Comparison of ENCODE assay signal across 11 cellular contexts in the genomic region with DNA sequence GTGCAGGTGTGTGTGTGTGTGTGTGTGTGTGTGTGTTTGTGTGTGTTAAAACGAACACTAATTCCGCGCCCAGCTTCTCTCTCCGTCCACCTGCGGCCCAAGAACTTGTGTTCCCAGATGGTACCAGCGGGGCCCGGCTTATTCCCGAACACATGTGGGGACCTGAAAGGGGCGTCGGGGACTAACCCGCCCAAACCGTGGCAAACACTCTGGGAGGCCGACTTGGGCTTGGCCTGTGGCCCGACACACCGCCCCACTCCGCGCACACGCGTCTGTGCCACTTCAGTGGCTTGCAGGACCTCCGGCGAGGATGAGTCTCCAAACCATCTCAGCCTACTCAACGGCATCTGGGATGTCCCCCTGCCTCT. TPM values are rescaled to one million over a fixed set of nuclear protein-coding genes. Genes with fewer than 3 reads are reported as not detected.
DNase-seq lines count a peak whose midpoint lies in the region; ATAC-seq, FAIRE-seq and TF ChIP-seq lines count a peak whose summit lies in the region.
"Had no signal": no experiment of that assay in that cellular context is flagged by ENCODE, and none has a peak within 500 bp of the region (broad histone marks: within the 10 kb centered on the region; RNA-seq: fewer than 3 reads in every experiment).

No MANE protein-coding gene starts in this region.

- no peak for TF ChIP-seq CTCF in cardiac muscle cell (IDR thresholded peaks at IDR 0.05; ENCODE audit: low read depth, low read length)
- no peak for TF ChIP-seq CTCF in upper lobe of right lung (IDR thresholded peaks at IDR 0.05)

- H3K4me3 Mint-ChIP-seq in naive B cell, result peak overlapping the region; percentile 47 to 86 (median 79)
- H3K4me3 Mint-ChIP-seq in activated T-helper 2 cell treated with anti-CD3 and anti-CD28 coated beads, Interferon-gamma antibody, Interleukin-2, Interleukin-4, amounts not matched to agents 10 μg/mL and 5 μg/mL and 100 μg/mL, durations not matched to agents 14 hours and 24 hours and 36 hours (ENCODE audit: low read depth), result no peak overlapping the region

- H3K27ac Mint-ChIP-seq in naive B cell, result peak overlapping the region in 4 of 6 donors; percentile 24 to 78 (median 55)
- H3K27ac Mint-ChIP-seq in activated T-helper 2 cell treated with anti-CD3 and anti-CD28 coated beads, Interferon-gamma antibody, Interleukin-2, Interleukin-4, amounts not matched to agents 10 μg/mL and 5 μg/mL and 100 μg/mL, durations not matched to agents 14 hours and 24 hours and 36 hours, result no peak overlapping the region
- H3K27ac Mint-ChIP-seq: natural killer cell treated with Interleukin-12 subunit alpha and Interleukin-12 subunit beta and Interleukin-15 and Interleukin-18, amount 100 ng/mL, for 72 hours had no signal

- H3K9me3 Mint-ChIP-seq in naive B cell, result no peaks in the 10 kb centered on the region
- no peaks in the 10 kb centered on the region for H3K9me3 Mint-ChIP-seq in activated T-helper 2 cell treated with anti-CD3 and anti-CD28 coated beads, Interferon-gamma antibody, Interleukin-2, Interleukin-4, amounts not matched to agents 10 μg/mL and 5 μg/mL and 100 μg/mL, durations not matched to agents 14 hours and 24 hours and 36 hours
- H3K9me3 Mint-ChIP-seq: natural killer cell treated with Interleukin-12 subunit alpha and Interleukin-12 subunit beta and Interleukin-15 and Interleukin-18, amount 100 ng/mL, for 72 hours had no signal

- H3K4me1 Mint-ChIP-seq in naive B cell, result peaks cover 23 to 40% (median 30%) of the 10 kb centered on the region in 3 donors
- peaks cover 19% of the 10 kb centered on the region for H3K4me1 Mint-ChIP-seq in activated T-helper 2 cell treated with anti-CD3 and anti-CD28 coated beads, Interferon-gamma antibody, Interleukin-2, Interleukin-4, amounts not matched to agents 10 μg/mL and 5 μg/mL and 100 μg/mL, durations not matched to agents 14 hours and 24 hours and 36 hours (ENCODE audit: low read depth)

- no peak for FAIRE-seq in small intestine (lab: Jason Lieb, UNC)

- 22 to 54% (median 28%) methylated on average over 21 to 22 of the region's 22 CpGs for WGBS in small intestine, 3 donors

- intact Hi-C loops in Right ventricle myocardium superior (cut with DNase I) (no loop called here), upper lobe of right lung (cut with DNase I) (no loop called here)
- intact Hi-C loops in activated T-helper 2 cell treated with anti-CD3 and anti-CD28 coated beads, Interferon-gamma antibody, Interleukin-2, Interleukin-4, amounts not matched to agents 10 μg/mL and 5 μg/mL and 100 μg/mL, durations not matched to agents 14 hours and 24 hours and 36 hours (cut with micrococcal nuclease), result loop anchor here (5.0 to 10.0 kb wide), 2 partner anchors 420 to 473 kb away; no protein-coding TSS in a partner anchor

- H3K27ac ChIP-seq in cardiac muscle cell, result no peak overlapping the region
- peak overlapping the region; percentile 67 for H3K27ac ChIP-seq in upper lobe of right lung
- peak overlapping the region in 1 of 2 donors; percentile 45 for H3K27ac ChIP-seq in small intestine (ENCODE audit: low read depth in 1 of 2, low read length in 1 of 2)

- DNase-seq in cardiac muscle cell (ENCODE audit: low read depth in 1 of 2, low spot score in 1 of 2) (no peak), Right ventricle myocardium superior (no peak), dermis blood vessel endothelial cell (peak; percentile 58), naive B cell (no peak), upper lobe of right lung (peak; percentile 77), small intestine (no peak), NCI-H146 (lab: John Stamatoyannopoulos, UW) (no peak)
- DNase-seq in activated T-helper 2 cell treated with anti-CD3 and anti-CD28 coated beads, Interferon-gamma antibody, Interleukin-2, Interleukin-4, amounts not matched to agents 10 μg/mL and 5 μg/mL and 100 μg/mL, durations not matched to agents 14 hours and 24 hours and 36 hours (ENCODE audit: low spot score), result no peak
- DNase-seq: CD4-positive, CD25-positive, alpha-beta regulatory T cell had no signal

- H3K4me1 ChIP-seq in cardiac muscle cell (ENCODE audit: low read depth), result no peaks in the 10 kb centered on the region
- H3K4me1 ChIP-seq in upper lobe of right lung, result peaks cover 7% of the 10 kb centered on the region
- H3K4me1 ChIP-seq in small intestine (ENCODE audit: control insufficient read depth in 2 of 2, insufficient read depth in 1 of 2, low read depth in 1 of 2, low read length in 1 of 2), result no peaks in the 10 kb centered on the region

- H3K9me3 ChIP-seq in cardiac muscle cell (ENCODE audit: low read depth) (no peaks in the 10 kb centered on the region), upper lobe of right lung (no peaks in the 10 kb centered on the region), small intestine (ENCODE audit: control insufficient read depth, low read depth) (no peaks in the 10 kb centered on the region)
- H3K9me3 ChIP-seq: adrenal gland had no signal

- no peaks in the 10 kb centered on the region for H3K36me3 ChIP-seq in cardiac muscle cell
- H3K36me3 ChIP-seq in upper lobe of right lung, result no peaks in the 10 kb centered on the region
- no peaks in the 10 kb centered on the region for H3K36me3 ChIP-seq in small intestine (ENCODE audit: control insufficient read depth in 2 of 2, insufficient read depth in 2 of 2, low read length in 2 of 2)
- H3K36me3 ChIP-seq: adrenal gland had no signal

- peaks cover 16 to 31% (median 18%) of the 10 kb centered on the region in 3 donors for H3K27me3 Mint-ChIP-seq in naive B cell
- H3K27me3 Mint-ChIP-seq in activated T-helper 2 cell treated with anti-CD3 and anti-CD28 coated beads, Interferon-gamma antibody, Interleukin-2, Interleukin-4, amounts not matched to agents 10 μg/mL and 5 μg/mL and 100 μg/mL, durations not matched to agents 14 hours and 24 hours and 36 hours (ENCODE audit: low read depth), result peaks cover 51% of the 10 kb centered on the region

- ATAC-seq in Right ventricle myocardium superior (ENCODE audit: poor library complexity) (no peak), naive B cell (ENCODE audit: low read depth in 2 of 2) (no peak), upper lobe of right lung (peak; percentile 49)

- H3K27me3 ChIP-seq in cardiac muscle cell (peaks cover 73% of the 10 kb centered on the region), upper lobe of right lung (peaks cover 33% of the 10 kb centered on the region), small intestine (ENCODE audit: control insufficient read depth in 2 of 2, insufficient read depth in 2 of 2, low read length in 2 of 2) (peaks cover 7 to 17% of the 10 kb centered on the region in 2 donors)

- peak overlapping the region; percentile 52 for H3K4me3 ChIP-seq in cardiac muscle cell
- H3K4me3 ChIP-seq in upper lobe of right lung, result peak overlapping the region; percentile 50
- no peak overlapping the region for H3K4me3 ChIP-seq in small intestine (ENCODE audit: low read depth in 1 of 2, low read length in 2 of 2)

- H3K36me3 Mint-ChIP-seq in naive B cell, result no peaks in the 10 kb centered on the region
- H3K36me3 Mint-ChIP-seq in activated T-helper 2 cell treated with anti-CD3 and anti-CD28 coated beads, Interferon-gamma antibody, Interleukin-2, Interleukin-4, amounts not matched to agents 10 μg/mL and 5 μg/mL and 100 μg/mL, durations not matched to agents 14 hours and 24 hours and 36 hours (ENCODE audit: low read depth), result no peaks in the 10 kb centered on the region
- H3K36me3 Mint-ChIP-seq: CD4-positive, CD25-positive, alpha-beta regulatory T cell; natural killer cell treated with Interleukin-12 subunit alpha and Interleukin-12 subunit beta and Interleukin-15 and Interleukin-18, amount 100 ng/mL, for 72 hours had no signal

RNA-seq across cellular contexts. Expression of a gene that starts 0.9 kb away (rescaled TPM):
- total RNA-seq in cardiac muscle cell (not detected in 2 replicates), Right ventricle myocardium superior (not detected), dermis blood vessel endothelial cell (37.1 and 191 TPM in 2 replicates), upper lobe of right lung (247 TPM)
- polyA plus RNA-seq in cardiac muscle cell (0.34 and 0.99 TPM in 2 replicates), naive B cell (ENCODE audit: low read depth in 6 of 6) (under 1 TPM in 2 of 6 donors, not detected in 4; 0.21 to 0.81 TPM), small intestine (1 to 10 TPM in 1 of 3 donors, under 1 TPM in 2; 0.22 to 1.4 (median 0.27) TPM)
- not detected in 2 replicates for total RNA-seq in activated T-helper 2 cell treated with anti-CD3 and anti-CD28 coated beads, Interferon-gamma antibody, Interleukin-2, Interleukin-4, amounts not matched to agents 10 μg/mL and 5 μg/mL and 100 μg/mL, durations not matched to agents 14 hours and 24 hours and 36 hours
- total RNA-seq: CD4-positive, CD25-positive, alpha-beta regulatory T cell; natural killer cell treated with Interleukin-12 subunit alpha and Interleukin-12 subunit beta and Interleukin-15 and Interleukin-18, amount 100 ng/mL, for 72 hours had no signal
- polyA plus RNA-seq: CD4-positive, CD25-positive, alpha-beta regulatory T cell had no signal

Comparison
In these comparisons a context has a peak if more than half of its experiments do, and no peak if none do; other contexts are left out.
1. DNase-seq: peak in dermis blood vessel endothelial cell (single experiment) and upper lobe of right lung (single experiment); none in cardiac muscle cell (0 of 2), Right ventricle myocardium superior (single experiment), naive B cell (single experiment), small intestine (single experiment), NCI-H146 (single experiment) and activated T-helper 2 cell treated with anti-CD3 and anti-CD28 coated beads, Interferon-gamma antibody, Interleukin-2, Interleukin-4, amounts not matched to agents 10 μg/mL and 5 μg/mL and 100 μg/mL, durations not matched to agents 14 hours and 24 hours and 36 hours (single experiment).
2. H3K4me3 ChIP-seq: peak in cardiac muscle cell (single experiment) and upper lobe of right lung (single experiment); none in small intestine (0 of 2).
3. RNA of a gene that starts 0.9 kb away (total RNA-seq): 247 TPM in upper lobe of right lung (single experiment) and 37.1 to 191 TPM in dermis blood vessel endothelial cell; not detected in Right ventricle myocardium superior (single experiment), not detected in cardiac muscle cell and not detected in activated T-helper 2 cell treated with anti-CD3 and anti-CD28 coated beads, Interferon-gamma antibody, Interleukin-2, Interleukin-4, amounts not matched to agents 10 μg/mL and 5 μg/mL and 100 μg/mL, durations not matched to agents 14 hours and 24 hours and 36 hours; every median in the first group is over 10 times any median in the second.